8 cellular contexts compared by ENCODE assay signal in the genomic region with DNA sequence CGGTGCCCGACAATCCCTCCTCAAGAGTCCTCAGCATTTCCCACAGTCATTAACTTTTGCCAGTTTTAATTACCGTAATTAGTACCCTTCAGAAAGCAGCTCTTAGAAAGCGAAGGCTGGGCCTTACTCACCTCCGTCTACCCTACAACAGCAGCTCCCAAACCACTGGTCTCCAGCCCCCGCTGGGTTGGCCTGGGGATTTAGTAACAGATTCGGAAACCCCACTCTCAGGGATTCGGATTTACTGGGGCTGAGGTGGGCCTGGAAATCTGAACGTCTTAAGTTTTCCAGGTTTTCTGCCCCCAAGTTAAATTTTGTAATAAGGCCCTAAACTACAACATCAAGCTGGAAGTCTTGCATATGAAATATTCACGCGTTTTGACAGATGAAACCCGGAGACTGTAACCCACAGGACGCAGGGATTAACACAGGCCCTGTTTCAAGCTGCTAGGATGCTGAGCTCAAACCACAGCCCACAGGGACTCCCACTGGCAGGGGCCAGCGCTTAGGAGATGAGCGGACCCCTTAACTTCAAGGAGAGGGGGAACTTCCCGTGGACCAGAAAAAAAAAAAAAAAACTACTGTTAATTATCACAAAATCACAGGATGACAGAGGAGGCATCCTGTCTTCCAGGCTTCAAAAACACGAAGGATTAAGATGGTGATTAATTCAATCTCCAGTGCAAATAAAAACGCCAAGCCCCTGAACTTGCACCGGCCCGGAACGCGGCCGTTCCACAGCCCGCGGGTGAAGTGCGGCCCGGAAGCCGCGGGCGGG. TPM values are rescaled to one million over a fixed set of nuclear protein-coding genes. Genes with fewer than 3 reads are reported as not detected.
A peak's percentile ranks its signal among the peaks of the same experiment; 100 is the strongest.
DNase-seq lines count a peak whose midpoint lies in the region; ATAC-seq, FAIRE-seq and TF ChIP-seq lines count a peak whose summit lies in the region.

No MANE protein-coding gene starts in this region.

- H3K4me1 Mint-ChIP-seq in activated B cell treated with CpG ODN at 0.5 μM for 24 hours, result peaks cover 53% of the 10 kb centered on the region
- peaks cover 22% of the 10 kb centered on the region for H3K4me1 Mint-ChIP-seq in progenitor cell of endocrine pancreas (ENCODE audit: low read depth)

- TF ChIP-seq CTCF in activated B cell treated with CpG ODN at 0.5 μM for 24 hours (IDR thresholded peaks at IDR 0.05) (no peak), fibroblast of mammary gland (conservative IDR thresholded peaks at IDR 0.05; ENCODE audit: control insufficient read depth, insufficient read depth, low read depth, low read length) (no peak), progenitor cell of endocrine pancreas (IDR thresholded peaks at IDR 0.05; ENCODE audit: unreplicated experiment) (no peak)

- no peak for FAIRE-seq in urothelium cell line (lab: Jason Lieb, UNC)

- H3K27me3 Mint-ChIP-seq in activated B cell treated with CpG ODN at 0.5 μM for 24 hours (no peaks in the 10 kb centered on the region), progenitor cell of endocrine pancreas (no peaks in the 10 kb centered on the region)

- CTCF ChIA-PET in HEK293T (lab: Yijun Ruan, JAX) (no interaction called here), activated B cell treated with CpG ODN at 0.5 μM for 24 hours (lab: Charles Lee) (interaction anchor here (1.4 kb wide), 1 partner anchor 344 kb away, joined by 4 read pairs; no protein-coding TSS in a partner anchor)

- DNase-seq in CD1c-positive myeloid dendritic cell (ENCODE audit: extremely low spot score), result peak; percentile 4
- peak; percentile 19 for DNase-seq in HEK293T (ENCODE audit: extremely low spot score)
- DNase-seq in activated B cell treated with CpG ODN at 0.5 μM for 24 hours, result no peak
- peak; percentile 33 for DNase-seq in fibroblast of mammary gland (ENCODE audit: low read depth)
- DNase-seq in progenitor cell of endocrine pancreas (ENCODE audit: low spot score, unreplicated experiment), result no peak
- no peak for DNase-seq in activated CD4-positive, CD25-positive, alpha-beta regulatory T cell (lab: John Stamatoyannopoulos, UW)
- DNase-seq in urothelium cell line (ENCODE audit: low spot score), result no peak
- no peak for DNase-seq in SHP77 (lab: John Stamatoyannopoulos, UW)

- peak overlapping the region; percentile 85 for H3K4me3 Mint-ChIP-seq in activated B cell treated with CpG ODN at 0.5 μM for 24 hours
- H3K4me3 Mint-ChIP-seq in progenitor cell of endocrine pancreas (ENCODE audit: low read depth), result peak overlapping the region; percentile 83

- peak overlapping the region; percentile 77 for H3K4me3 ChIP-seq in fibroblast of mammary gland (ENCODE audit: control insufficient read depth, low read depth, low read length)

- no peak for ATAC-seq in activated B cell treated with CpG ODN at 0.5 μM for 24 hours (ENCODE audit: low read depth)

- H3K9me3 Mint-ChIP-seq in activated B cell treated with CpG ODN at 0.5 μM for 24 hours (no peaks in the 10 kb centered on the region), progenitor cell of endocrine pancreas (ENCODE audit: low read depth) (peaks cover 8% of the 10 kb centered on the region)

- POLR2A ChIA-PET in HEK293T (lab: Yijun Ruan, JAX) (interaction anchor here (1.6 to 3.1 kb wide), 2 partner anchors 14 to 37 kb away, joined by 4 to 11 read pairs; a partner anchor contains a TSS), activated B cell treated with CpG ODN at 0.5 μM for 24 hours (lab: Charles Lee) (interaction anchor here (0.6 to 2.0 kb wide), 9 partner anchors 19 to 304 kb away, joined by 3 to 10 read pairs (median 4); a partner anchor contains a TSS)

- peaks cover 6% of the 10 kb centered on the region for H3K36me3 Mint-ChIP-seq in activated B cell treated with CpG ODN at 0.5 μM for 24 hours (ENCODE audit: low read depth)
- peaks cover 3% of the 10 kb centered on the region for H3K36me3 Mint-ChIP-seq in progenitor cell of endocrine pancreas (ENCODE audit: insufficient read depth)

- intact Hi-C loops in activated B cell treated with CpG ODN at 0.5 μM for 24 hours (cut with micrococcal nuclease), result loop anchor here (1.0 kb wide), 5 partner anchors 29 to 234 kb away; a partner anchor contains a TSS

- H3K27ac Mint-ChIP-seq in activated B cell treated with CpG ODN at 0.5 μM for 24 hours, result peak overlapping the region; percentile 77
- H3K27ac Mint-ChIP-seq in progenitor cell of endocrine pancreas, result peak overlapping the region; percentile 90

TF ChIP-seq in HEK293T, 16 proteins besides CTCF, POLR2A, EP300 and RAD21:
- no peak for TF ChIP-seq ELF4 (IDR thresholded peaks at IDR 0.05)

RNA-seq across cellular contexts. Expression of a gene that starts 1.0 kb away (rescaled TPM):
- total RNA-seq in activated B cell treated with CpG ODN at 0.5 μM for 24 hours (64.4 and 77.3 TPM in 2 replicates), progenitor cell of endocrine pancreas (50.3 and 56.3 TPM in 2 replicates)

RNA-seq across cellular contexts. Expression of a gene that starts 37.3 kb away (rescaled TPM):
- total RNA-seq in activated B cell treated with CpG ODN at 0.5 μM for 24 hours, result 4.4 and 5.0 TPM in 2 replicates
- total RNA-seq in progenitor cell of endocrine pancreas, result 64.2 and 64.7 TPM in 2 replicates

RNA-seq across cellular contexts. Expression of a gene that starts 43.7 kb away (rescaled TPM):
- not detected in 2 replicates for total RNA-seq in activated B cell treated with CpG ODN at 0.5 μM for 24 hours
- 0.91 and 1.3 TPM in 2 replicates for total RNA-seq in progenitor cell of endocrine pancreas

Comparison
In these comparisons a context has a peak if more than half of its experiments do, and no peak if none do; other contexts are left out.
1. DNase-seq: peak in CD1c-positive myeloid dendritic cell (single experiment), HEK293T (single experiment) and fibroblast of mammary gland (single experiment); none in activated B cell treated with CpG ODN at 0.5 μM for 24 hours (single experiment), progenitor cell of endocrine pancreas (single experiment), activated CD4-positive, CD25-positive, alpha-beta regulatory T cell (0 of 4), urothelium cell line (single experiment) and SHP77 (0 of 2).
2. RNA of a gene that starts 37.3 kb away (total RNA-seq): 64.2 to 64.7 TPM in progenitor cell of endocrine pancreas; 4.4 to 5.0 TPM in activated B cell treated with CpG ODN at 0.5 μM for 24 hours; every median in the first group is over 10 times any median in the second.